In the genomic region with DNA sequence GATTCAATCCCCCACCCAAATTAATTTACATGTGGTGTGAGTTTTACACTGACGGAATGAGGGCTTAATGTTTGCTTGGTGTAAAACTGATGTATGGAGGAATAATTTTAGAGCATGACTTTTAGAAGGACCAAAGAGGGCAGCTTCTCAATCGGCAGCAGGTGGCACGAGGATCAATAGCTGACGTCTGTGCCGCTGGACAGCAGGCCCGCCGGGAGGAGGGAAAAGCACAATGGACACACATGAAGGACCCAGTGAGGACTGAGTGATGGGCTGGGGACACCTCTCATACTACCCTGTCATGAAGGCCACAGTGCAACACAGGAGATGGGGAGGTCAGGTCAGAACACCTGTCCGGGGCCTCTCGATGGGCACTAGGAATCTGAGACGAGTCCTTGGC, we compare ENCODE assay signal across 15 cellular contexts.
DNase-seq lines count a peak whose midpoint lies in the region; ATAC-seq and TF ChIP-seq lines count a peak whose summit lies in the region.
"Had no signal": no experiment of that assay in that cellular context is flagged by ENCODE, and none has a peak within 500 bp of the region (broad histone marks: within the 10 kb centered on the region; RNA-seq: fewer than 3 reads in every experiment).

No MANE protein-coding gene starts in this region.

- H3K27ac Mint-ChIP-seq in glutamatergic neuron (ENCODE audit: unreplicated experiment) = peak overlapping the region; percentile 93
- H3K27ac Mint-ChIP-seq in stimulated activated naive B cell treated with anti-CD40 and anti-IgM and Interleukin-4, amounts not matched to agents 10 μg/mL and 1 μg/mL and 100 μg/mL, for 72 hours = peak overlapping the region; percentile 25
- H3K27ac Mint-ChIP-seq: CD4-positive, alpha-beta T cell; CD8-positive, alpha-beta memory T cell; HFFc6 had no signal

- H3K9me3 Mint-ChIP-seq in glutamatergic neuron (ENCODE audit: unreplicated experiment) = peaks cover 4% of the 10 kb centered on the region
- H3K9me3 Mint-ChIP-seq in stimulated activated naive B cell treated with anti-CD40 and anti-IgM and Interleukin-4, amounts not matched to agents 10 μg/mL and 1 μg/mL and 100 μg/mL, for 72 hours = peaks cover 5 to 6% of the 10 kb centered on the region in 2 donors

- H3K4me1 Mint-ChIP-seq in glutamatergic neuron (ENCODE audit: low read depth, unreplicated experiment) = peaks cover 18% of the 10 kb centered on the region
- peaks cover 13 to 18% of the 10 kb centered on the region in 2 donors for H3K4me1 Mint-ChIP-seq in stimulated activated naive B cell treated with anti-CD40 and anti-IgM and Interleukin-4, amounts not matched to agents 10 μg/mL and 1 μg/mL and 100 μg/mL, for 72 hours
- H3K4me1 Mint-ChIP-seq: CD8-positive, alpha-beta memory T cell had no signal

- TF ChIP-seq POLR2A in GM18505 (IDR thresholded peaks at IDR 0.05; ENCODE audit: borderline replicate concordance, extremely low read depth, insufficient read depth, insufficient read length) = no peak

- no peak for TF ChIP-seq CTCF in glutamatergic neuron (IDR thresholded peaks at IDR 0.05; ENCODE audit: partially characterized antibody, unreplicated experiment)

- H3K27me3 ChIP-seq in BLaER1 = no peaks in the 10 kb centered on the region
- H3K27me3 ChIP-seq in BLaER1 treated with 17β-estradiol and CSF1 and Interleukin-3, amounts not matched to agents 10 nM and 100 nM = no peaks in the 10 kb centered on the region

- H3K9me3 ChIP-seq in BLaER1 = peaks cover 1% of the 10 kb centered on the region; the same call in 1 of the 2 replicates
- H3K9me3 ChIP-seq in BLaER1 treated with 17β-estradiol and CSF1 and Interleukin-3, amounts not matched to agents 10 nM and 100 nM (replicated peaks in 1 of 11) = peaks cover 6 to 16% (median 11%) of the 10 kb centered on the region in 11 experiments; a peak in 21 of 22 replicates
- H3K9me3 ChIP-seq: HAP-1 had no signal

- H3K9ac ChIP-seq in BLaER1 = no peak overlapping the region
- H3K9ac ChIP-seq in BLaER1 treated with 17β-estradiol and CSF1 and Interleukin-3, amounts not matched to agents 10 nM and 100 nM = no peak overlapping the region

- DNase-seq in glutamatergic neuron = peak; percentile 51
- no peak for DNase-seq in stimulated activated naive B cell treated with anti-CD40 and anti-IgM and Interleukin-4, amounts not matched to agents 10 μg/mL and 1 μg/mL and 100 μg/mL, for 72 hours
- DNase-seq: CD4-positive, alpha-beta T cell; CD8-positive, alpha-beta memory T cell; DMS53; DMS79 treated with DMSO at 0.1 percent for 48 hours; GF-D8; GOT3; HFFc6 had no signal

- H4K20me1 ChIP-seq in BLaER1 = no peaks in the 10 kb centered on the region
- no peaks in the 10 kb centered on the region for H4K20me1 ChIP-seq in BLaER1 treated with 17β-estradiol and CSF1 and Interleukin-3, amounts not matched to agents 10 nM and 100 nM

- H3K27ac ChIP-seq in BLaER1 = no peak overlapping the region
- H3K27ac ChIP-seq in BLaER1 treated with 17β-estradiol and CSF1 and Interleukin-3, amounts not matched to agents 10 nM and 100 nM = no peak overlapping the region

- H3K4me2 ChIP-seq in BLaER1 = peak overlapping the region; percentile 49
- H3K4me2 ChIP-seq in BLaER1 treated with 17β-estradiol and CSF1 and Interleukin-3, amounts not matched to agents 10 nM and 100 nM = peak overlapping the region in 8 of 11 experiments; percentile 7 to 58 (median 38); a peak in 12 of 22 replicates

- H3K27me3 Mint-ChIP-seq in glutamatergic neuron (ENCODE audit: unreplicated experiment) = peaks cover 6% of the 10 kb centered on the region
- no peaks in the 10 kb centered on the region for H3K27me3 Mint-ChIP-seq in stimulated activated naive B cell treated with anti-CD40 and anti-IgM and Interleukin-4, amounts not matched to agents 10 μg/mL and 1 μg/mL and 100 μg/mL, for 72 hours

- H3K4me1 ChIP-seq in BLaER1 = peaks cover 33% of the 10 kb centered on the region
- peaks cover 16 to 35% (median 27%) of the 10 kb centered on the region in 10 experiments for H3K4me1 ChIP-seq in BLaER1 treated with 17β-estradiol and CSF1 and Interleukin-3, amounts not matched to agents 10 nM and 100 nM
- H3K4me1 ChIP-seq: HAP-1 had no signal

- H3K4me3 ChIP-seq in BLaER1 = no peak overlapping the region
- no peak overlapping the region for H3K4me3 ChIP-seq in BLaER1 treated with 17β-estradiol and CSF1 and Interleukin-3, amounts not matched to agents 10 nM and 100 nM
- H3K4me3 ChIP-seq: HAP-1 had no signal

- no peak for ATAC-seq in stimulated activated naive B cell treated with anti-CD40 and anti-IgM and Interleukin-4, amounts not matched to agents 10 μg/mL and 1 μg/mL and 100 μg/mL, for 72 hours (replicated peaks)
- no peak for ATAC-seq in GM18505 (IDR thresholded peaks at IDR 0.05; ENCODE audit: unreplicated experiment)
- no peak for ATAC-seq in HG03280 (IDR thresholded peaks at IDR 0.05; ENCODE audit: unreplicated experiment)

- H3K4me3 Mint-ChIP-seq in glutamatergic neuron (ENCODE audit: unreplicated experiment) = no peak overlapping the region
- no peak overlapping the region for H3K4me3 Mint-ChIP-seq in stimulated activated naive B cell treated with anti-CD40 and anti-IgM and Interleukin-4, amounts not matched to agents 10 μg/mL and 1 μg/mL and 100 μg/mL, for 72 hours
- H3K4me3 Mint-ChIP-seq: CD14-positive monocyte; CD4-positive, alpha-beta T cell; CD8-positive, alpha-beta memory T cell; HFFc6 had no signal

- H3K36me3 Mint-ChIP-seq in glutamatergic neuron (ENCODE audit: unreplicated experiment) = no peaks in the 10 kb centered on the region
- H3K36me3 Mint-ChIP-seq in stimulated activated naive B cell treated with anti-CD40 and anti-IgM and Interleukin-4, amounts not matched to agents 10 μg/mL and 1 μg/mL and 100 μg/mL, for 72 hours = peaks cover 0 to 1% of the 10 kb centered on the region in 2 donors
- H3K36me3 Mint-ChIP-seq: CD14-positive monocyte had no signal

- H3K36me3 ChIP-seq in BLaER1 = no peaks in the 10 kb centered on the region
- H3K36me3 ChIP-seq in BLaER1 treated with 17β-estradiol and CSF1 and Interleukin-3, amounts not matched to agents 10 nM and 100 nM = no peaks in the 10 kb centered on the region
- H3K36me3 ChIP-seq: HAP-1 had no signal
